ENCODE assay signal across 15 cellular contexts in the genomic region with DNA sequence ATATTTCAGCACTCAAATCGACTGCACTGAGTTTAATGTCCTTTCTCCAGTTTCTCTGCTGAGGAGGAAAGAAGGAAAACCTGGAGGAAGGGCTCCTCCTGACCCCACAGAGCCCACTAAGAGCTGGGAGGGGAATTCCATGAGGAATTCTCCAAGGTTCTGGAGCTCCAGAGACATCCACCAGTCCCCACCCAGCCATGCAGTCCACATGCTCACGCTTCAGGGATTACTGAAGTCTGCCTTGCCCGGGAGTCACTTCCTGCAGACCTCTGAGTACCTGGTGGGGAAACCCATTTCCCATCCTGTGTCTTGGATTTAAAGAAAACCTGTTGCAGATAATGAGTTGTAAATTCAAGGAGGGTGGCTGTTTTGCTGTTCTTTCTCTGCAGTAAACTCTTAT.
DNase-seq lines count a peak whose midpoint lies in the region; ATAC-seq and TF ChIP-seq lines count a peak whose summit lies in the region.
"Had no signal": no experiment of that assay in that cellular context is flagged by ENCODE, and none has a peak within 500 bp of the region (broad histone marks: within the 10 kb centered on the region; RNA-seq: fewer than 3 reads in every experiment).

No MANE protein-coding gene starts in this region.

- H3K9me3 Mint-ChIP-seq in HFFc6: no peaks in the 10 kb centered on the region
- no peaks in the 10 kb centered on the region for H3K9me3 Mint-ChIP-seq in memory B cell
- H3K9me3 Mint-ChIP-seq: CD4-positive, alpha-beta T cell had no signal

- H2AFZ ChIP-seq in smooth muscle cell (ENCODE audit: low read depth): no peak overlapping the region

- 0 out of 2 replicates have a peak overlapping the region, but pooled peaks have one; percentile 24 for H3K27ac Mint-ChIP-seq in HFFc6
- peak overlapping the region; percentile 51 for H3K27ac Mint-ChIP-seq in memory B cell
- H3K27ac Mint-ChIP-seq: CD4-positive, alpha-beta T cell had no signal

- ATAC-seq in memory B cell (ENCODE audit: low read depth) (no peak), GM21447 (IDR thresholded peaks at IDR 0.05; ENCODE audit: unreplicated experiment) (no peak)

- no peaks in the 10 kb centered on the region for H3K36me3 ChIP-seq in vagina
- H3K36me3 ChIP-seq in smooth muscle cell (ENCODE audit: low read depth): no peaks in the 10 kb centered on the region
- H3K36me3 ChIP-seq: HAP-1 had no signal

- no peak overlapping the region for H3K4me2 ChIP-seq in smooth muscle cell
- H3K4me2 ChIP-seq: KMS-11 had no signal

- no peak overlapping the region for H3K4me3 Mint-ChIP-seq in HFFc6
- no peak overlapping the region for H3K4me3 Mint-ChIP-seq in memory B cell
- H3K4me3 Mint-ChIP-seq: CD4-positive, alpha-beta T cell had no signal

- 60% methylated on average over 3 of the region's 3 CpGs for WGBS in smooth muscle cell (ENCODE audit: low lambda C conversion rate)

- DNase-seq in HFFc6 (no peak), glomerular visceral epithelial cell (ENCODE audit: extremely low spot score) (peak; percentile 29), memory B cell (ENCODE audit: low spot score in 2 of 2) (no peak), vagina (ENCODE audit: extremely low spot score in 2 of 2) (no peak), smooth muscle cell (lab: John Stamatoyannopoulos, UW; ENCODE audit: unreplicated experiment) (no peak), GOT3 (lab: John Stamatoyannopoulos, UW) (no peak), foreskin fibroblast (no peak)
- DNase-seq: ACHN; Caco-2; CD4-positive, alpha-beta T cell; GDM1 had no signal

- no peaks in the 10 kb centered on the region for H3K36me3 Mint-ChIP-seq in HFFc6 (ENCODE audit: low read depth)
- H3K36me3 Mint-ChIP-seq in memory B cell: no peaks in the 10 kb centered on the region

- H3K4me1 ChIP-seq in vagina (peaks cover 4% of the 10 kb centered on the region), smooth muscle cell (ENCODE audit: low read depth) (no peaks in the 10 kb centered on the region)
- H3K4me1 ChIP-seq: Caco-2, HAP-1 had no signal

- no peak overlapping the region for H3K9ac ChIP-seq in smooth muscle cell (ENCODE audit: low read depth)
- H3K9ac ChIP-seq: KMS-11 had no signal

- no peaks in the 10 kb centered on the region for H3K9me3 ChIP-seq in vagina
- H3K9me3 ChIP-seq in smooth muscle cell (replicated peaks; ENCODE audit: low read depth): no peaks in the 10 kb centered on the region
- H3K9me3 ChIP-seq: Caco-2, HAP-1 had no signal

- peaks cover 5% of the 10 kb centered on the region for H3F3A ChIP-seq in smooth muscle cell (ENCODE audit: low read depth)

- peaks cover 40% of the 10 kb centered on the region for H4K20me1 ChIP-seq in smooth muscle cell (ENCODE audit: low read depth)

- TF ChIP-seq CTCF in HFFc6 (IDR thresholded peaks at IDR 0.05) (no peak), vagina (IDR thresholded peaks at IDR 0.05) (no peak), smooth muscle cell (IDR thresholded peaks at IDR 0.05; ENCODE audit: borderline replicate concordance, insufficient read depth, poor library complexity, severe bottlenecking) (no peak), foreskin fibroblast (IDR thresholded peaks at IDR 0.05; ENCODE audit: low read depth, low read length) (no peak)

- H3K27ac ChIP-seq in vagina: peak overlapping the region; percentile 3
- no peak overlapping the region for H3K27ac ChIP-seq in smooth muscle cell (ENCODE audit: low read depth)
- H3K27ac ChIP-seq: C4-2B, KMS-11 had no signal

- peaks cover 9% of the 10 kb centered on the region for H3K4me1 Mint-ChIP-seq in HFFc6 (ENCODE audit: low read depth)
- no peaks in the 10 kb centered on the region for H3K4me1 Mint-ChIP-seq in memory B cell

- no peaks in the 10 kb centered on the region for H3K27me3 ChIP-seq in vagina
- H3K27me3 ChIP-seq in smooth muscle cell (ENCODE audit: low read depth): no peaks in the 10 kb centered on the region

- no peak for TF ChIP-seq POLR2A in vagina (IDR thresholded peaks at IDR 0.05)

- no peaks in the 10 kb centered on the region for H3K79me2 ChIP-seq in smooth muscle cell (ENCODE audit: low read depth)

- peaks cover 25% of the 10 kb centered on the region for H3K27me3 Mint-ChIP-seq in HFFc6 (ENCODE audit: insufficient read depth)
- no peaks in the 10 kb centered on the region for H3K27me3 Mint-ChIP-seq in memory B cell
- H3K27me3 Mint-ChIP-seq: CD4-positive, alpha-beta T cell had no signal

- intact Hi-C loops in vagina (cut with DNase I): loop anchor here (10.0 kb wide), 1 partner anchor 180 kb away; no protein-coding TSS in a partner anchor

- H3K4me3 ChIP-seq in vagina: no peak overlapping the region
- no peak overlapping the region for H3K4me3 ChIP-seq in smooth muscle cell
- no peak overlapping the region for H3K4me3 ChIP-seq in foreskin fibroblast (ENCODE audit: low read depth in 1 of 2, low read length in 2 of 2)
- H3K4me3 ChIP-seq: HAP-1 had no signal
